21 cellular contexts compared by ENCODE assay signal in the genomic region with DNA sequence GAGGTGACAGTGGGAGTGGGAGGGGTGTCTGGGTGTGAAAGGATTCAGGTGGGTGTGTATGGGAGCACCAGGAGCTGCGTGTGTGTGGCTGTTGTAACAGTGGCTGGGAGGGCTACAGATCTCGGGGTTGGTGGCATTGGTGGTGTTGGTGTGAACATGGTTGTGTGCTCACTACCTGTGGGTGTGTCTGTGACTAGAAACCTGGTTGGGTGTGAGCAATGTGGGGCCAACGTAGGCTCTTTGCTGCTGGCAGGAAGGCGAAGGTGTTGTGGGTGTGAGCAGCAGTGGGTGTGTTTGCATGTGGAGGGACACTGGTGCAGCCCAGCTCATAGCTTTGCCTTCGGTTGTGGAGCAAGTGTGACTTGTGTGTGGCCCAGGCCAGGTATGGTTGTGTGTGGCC. TPM values are rescaled to one million over a fixed set of nuclear protein-coding genes. Genes with fewer than 3 reads are reported as not detected.
DNase-seq lines count a peak whose midpoint lies in the region; ATAC-seq, FAIRE-seq and TF ChIP-seq lines count a peak whose summit lies in the region.
"Had no signal": no experiment of that assay in that cellular context is flagged by ENCODE, and none has a peak within 500 bp of the region (broad histone marks: within the 10 kb centered on the region; RNA-seq: fewer than 3 reads in every experiment).

No MANE protein-coding gene starts in this region.

- peaks cover 4% of the 10 kb centered on the region for H4K20me1 ChIP-seq in neural progenitor cell (ENCODE audit: low read depth)

- peaks cover 82% of the 10 kb centered on the region for H3K27me3 ChIP-seq in neural progenitor cell

- no peak for TF ChIP-seq CTCF in neural progenitor cell (IDR thresholded peaks at IDR 0.05)

- H3K4me1 Mint-ChIP-seq in activated CD4-positive, alpha-beta T cell treated with anti-CD3 and anti-CD28 coated beads, Interleukin-2, amount 10 ng/mL, durations not matched to agents 7 days and 5 days, result peaks cover 45% of the 10 kb centered on the region
- H3K4me1 Mint-ChIP-seq in central memory CD8-positive, alpha-beta T cell, result peaks cover 30% of the 10 kb centered on the region
- H3K4me1 Mint-ChIP-seq in neural progenitor cell, result peaks cover 23% of the 10 kb centered on the region

- FAIRE-seq in GM12891 (lab: Jason Lieb, UNC), result peak; percentile 57
- FAIRE-seq: A204.1 had no signal

- H2AFZ ChIP-seq in neural progenitor cell (replicated peaks), result no peak overlapping the region

- H3K9me3 Mint-ChIP-seq in activated CD4-positive, alpha-beta T cell treated with anti-CD3 and anti-CD28 coated beads, Interleukin-2, amount 10 ng/mL, durations not matched to agents 7 days and 5 days, result peaks cover 8% of the 10 kb centered on the region
- peaks cover 10% of the 10 kb centered on the region for H3K9me3 Mint-ChIP-seq in central memory CD8-positive, alpha-beta T cell
- H3K9me3 Mint-ChIP-seq in neural progenitor cell, result peaks cover 3% of the 10 kb centered on the region

- no peak for TF ChIP-seq POLR2A in GM12891 (IDR thresholded peaks at IDR 0.05; ENCODE audit: low read depth, low read length)

- H3K9ac ChIP-seq in neural progenitor cell, result no peak overlapping the region
- H3K9ac ChIP-seq: BLaER1 treated with 17β-estradiol and CSF1 and Interleukin-3, amounts not matched to agents 10 nM and 100 nM had no signal

- CTCF ChIA-PET in activated CD4-positive, alpha-beta T cell treated with anti-CD3 and anti-CD28 coated beads, Interleukin-2, amount 10 ng/mL, durations not matched to agents 7 days and 5 days (lab: Charles Lee), result no interaction called here

- H3K36me3 Mint-ChIP-seq in activated CD4-positive, alpha-beta T cell treated with anti-CD3 and anti-CD28 coated beads, Interleukin-2, amount 10 ng/mL, durations not matched to agents 7 days and 5 days (ENCODE audit: low read depth), result peaks cover 15% of the 10 kb centered on the region
- H3K36me3 Mint-ChIP-seq in central memory CD8-positive, alpha-beta T cell (ENCODE audit: insufficient read depth), result peaks cover 3% of the 10 kb centered on the region
- peaks cover 2% of the 10 kb centered on the region for H3K36me3 Mint-ChIP-seq in neural progenitor cell

- DNase-seq in activated CD4-positive, alpha-beta T cell treated with anti-CD3 and anti-CD28 coated beads, Interleukin-2, amount 10 ng/mL, durations not matched to agents 7 days and 5 days, result no peak
- no peak for DNase-seq in activated CD4-positive, alpha-beta T cell treated with anti-CD3 and anti-CD28 coated beads for 1 hour
- DNase-seq in GM12891 (ENCODE audit: insufficient read length, low spot score) (no peak), neural progenitor cell (ENCODE audit: low spot score) (no peak), D341Med (ENCODE audit: low spot score) (no peak), UCSD-AML1 (lab: John Stamatoyannopoulos, UW; ENCODE audit: unreplicated experiment) (no peak), H4 (ENCODE audit: low spot score) (no peak)
- DNase-seq in central memory CD8-positive, alpha-beta T cell (ENCODE audit: low spot score in 2 of 2), result no peak
- DNase-seq: Caco-2, H9, NCI-H1105, NCI-H187, NCI-H446, NCI-H748 treated with DMSO at 0.1 percent for 48 hours, OCI-M1, SIG-M5 had no signal

- H3K4me1 ChIP-seq in neural progenitor cell, result peaks cover 4% of the 10 kb centered on the region

- H3K79me2 ChIP-seq in neural progenitor cell (ENCODE audit: low read depth), result no peaks in the 10 kb centered on the region

- peaks cover 9% of the 10 kb centered on the region for H3K27me3 Mint-ChIP-seq in activated CD4-positive, alpha-beta T cell treated with anti-CD3 and anti-CD28 coated beads, Interleukin-2, amount 10 ng/mL, durations not matched to agents 7 days and 5 days
- peaks cover 20% of the 10 kb centered on the region for H3K27me3 Mint-ChIP-seq in central memory CD8-positive, alpha-beta T cell
- H3K27me3 Mint-ChIP-seq in neural progenitor cell (ENCODE audit: insufficient read depth, low read depth), result peaks cover 32% of the 10 kb centered on the region

- no peak overlapping the region for H3K4me2 ChIP-seq in neural progenitor cell

- no peak overlapping the region for H3K4me3 ChIP-seq in neural progenitor cell
- H3K4me3 ChIP-seq: BLaER1 treated with 17β-estradiol and CSF1 and Interleukin-3, amounts not matched to agents 10 nM and 100 nM had no signal

- H3K36me3 ChIP-seq in neural progenitor cell, result no peaks in the 10 kb centered on the region

- ATAC-seq in central memory CD8-positive, alpha-beta T cell (replicated peaks; ENCODE audit: extremely low read depth, poor library complexity, severe bottlenecking), result no peak

- H3K27ac ChIP-seq in neural progenitor cell, result no peak overlapping the region
- H3K27ac ChIP-seq: BLaER1 treated with 17β-estradiol and CSF1 and Interleukin-3, amounts not matched to agents 10 nM and 100 nM had no signal

- POLR2A ChIA-PET in activated CD4-positive, alpha-beta T cell treated with anti-CD3 and anti-CD28 coated beads, Interleukin-2, amount 10 ng/mL, durations not matched to agents 7 days and 5 days (lab: Charles Lee), result no interaction called here

- peaks cover 26% of the 10 kb centered on the region for H3F3A ChIP-seq in neural progenitor cell (ENCODE audit: low read depth)

- H3K4me3 Mint-ChIP-seq in activated CD4-positive, alpha-beta T cell treated with anti-CD3 and anti-CD28 coated beads, Interleukin-2, amount 10 ng/mL, durations not matched to agents 7 days and 5 days, result no peak overlapping the region
- peak overlapping the region; percentile 34 for H3K4me3 Mint-ChIP-seq in central memory CD8-positive, alpha-beta T cell
- H3K4me3 Mint-ChIP-seq in neural progenitor cell, result peak overlapping the region; percentile 20
- H3K4me3 Mint-ChIP-seq: H9 had no signal

- peak overlapping the region; percentile 84 for H3K27ac Mint-ChIP-seq in activated CD4-positive, alpha-beta T cell treated with anti-CD3 and anti-CD28 coated beads, Interleukin-2, amount 10 ng/mL, durations not matched to agents 7 days and 5 days
- peak overlapping the region; percentile 32 for H3K27ac Mint-ChIP-seq in central memory CD8-positive, alpha-beta T cell (ENCODE audit: low read depth)
- no peak overlapping the region for H3K27ac Mint-ChIP-seq in neural progenitor cell
- H3K27ac Mint-ChIP-seq: H9 had no signal

- no peaks in the 10 kb centered on the region for H3K9me3 ChIP-seq in neural progenitor cell (ENCODE audit: low read depth)
- H3K9me3 ChIP-seq: BLaER1 treated with 17β-estradiol and CSF1 and Interleukin-3, amounts not matched to agents 10 nM and 100 nM; Caco-2 had no signal

TF ChIP-seq in GM12891, 5 proteins besides CTCF, POLR2A, EP300 and RAD21:
- no peak for TF ChIP-seq POU2F2 (IDR thresholded peaks at IDR 0.05; ENCODE audit: low read depth, low read length)
- TF ChIP-seq POLR2AphosphoS5 (IDR thresholded peaks at IDR 0.05; ENCODE audit: low read depth, low read length), result no peak
- TF ChIP-seq TAF1 (IDR thresholded peaks at IDR 0.05; ENCODE audit: low read depth, low read length), result no peak
- no peak for TF ChIP-seq PAX5 (IDR thresholded peaks at IDR 0.05; ENCODE audit: insufficient read depth, low read length, severe bottlenecking)
- TF ChIP-seq SPI1 (IDR thresholded peaks at IDR 0.05; ENCODE audit: low read depth, low read length), result no peak

RNA-seq across cellular contexts. Expression of a gene that starts 3.7 kb away (rescaled TPM):
- 10 to 100 TPM; 29.9 to 37.2 TPM for total RNA-seq in activated CD4-positive, alpha-beta T cell treated with anti-CD3 and anti-CD28 coated beads, Interleukin-2, amount 10 ng/mL, durations not matched to agents 7 days and 5 days
- polyA plus RNA-seq in GM12891 (2012; ENCODE audit: low read depth, missing spikeins), result 13.3 TPM
- total RNA-seq in neural progenitor cell (ENCODE audit: low replicate concordance), result 7.6 and 9.6 TPM in 2 replicates
- 48.1 and 50.5 TPM in 2 replicates for total RNA-seq in H4 (2014; rRNA removed; shearing (Covaris generic))

RNA-seq across cellular contexts. Expression of a gene that starts 4.8 kb away (rescaled TPM):
- total RNA-seq in activated CD4-positive, alpha-beta T cell treated with anti-CD3 and anti-CD28 coated beads, Interleukin-2, amount 10 ng/mL, durations not matched to agents 7 days and 5 days, result not detected
- 0.33 TPM for polyA plus RNA-seq in GM12891 (2012; ENCODE audit: low read depth, missing spikeins)
- 4.8 and 12.9 TPM in 2 replicates for total RNA-seq in neural progenitor cell (ENCODE audit: low replicate concordance)
- not detected in 2 replicates for total RNA-seq in H4 (2014; rRNA removed; shearing (Covaris generic))
- total RNA-seq: Caco-2, HT1080, LHCN-M2 had no signal

RNA-seq across cellular contexts. Expression of a gene that starts 14.9 kb away (rescaled TPM):
- 100 to 1,000 TPM in 1 of 2 experiments, 10 to 100 TPM in 1; 82.5 to 104 TPM for total RNA-seq in activated CD4-positive, alpha-beta T cell treated with anti-CD3 and anti-CD28 coated beads, Interleukin-2, amount 10 ng/mL, durations not matched to agents 7 days and 5 days
- polyA plus RNA-seq in GM12891 (2012; ENCODE audit: low read depth, missing spikeins), result 119 TPM
- total RNA-seq in neural progenitor cell (ENCODE audit: low replicate concordance), result 31.2 and 60.9 TPM in 2 replicates
- 106 and 111 TPM in 2 replicates for total RNA-seq in H4 (2014; rRNA removed; shearing (Covaris generic))

RNA-seq across cellular contexts. Expression of a gene that starts 15.0 kb away (rescaled TPM):
- 10 to 100 TPM; 34.2 to 35.8 TPM for total RNA-seq in activated CD4-positive, alpha-beta T cell treated with anti-CD3 and anti-CD28 coated beads, Interleukin-2, amount 10 ng/mL, durations not matched to agents 7 days and 5 days
- polyA plus RNA-seq in GM12891 (2012; ENCODE audit: low read depth, missing spikeins), result 14.7 TPM
- 6.3 and 15.1 TPM in 2 replicates for total RNA-seq in neural progenitor cell (ENCODE audit: low replicate concordance)
- 19.3 and 26.4 TPM in 2 replicates for total RNA-seq in H4 (2014; rRNA removed; shearing (Covaris generic))

RNA-seq across cellular contexts. Expression of a gene that starts 36.9 kb away (rescaled TPM):
- total RNA-seq in activated CD4-positive, alpha-beta T cell treated with anti-CD3 and anti-CD28 coated beads, Interleukin-2, amount 10 ng/mL, durations not matched to agents 7 days and 5 days, result 1 to 10 TPM; 2.4 to 3.4 TPM
- polyA plus RNA-seq in GM12891 (2012; ENCODE audit: low read depth, missing spikeins), result 64.8 TPM
- total RNA-seq in neural progenitor cell (ENCODE audit: low replicate concordance), result 0.15 TPM in 1 of 2 replicates, not detected in the other
- total RNA-seq in H4 (2014; rRNA removed; shearing (Covaris generic)), result 0.27 TPM in 1 of 2 replicates, not detected in the other
- total RNA-seq: HT1080, RPMI7951 had no signal
